9 cellular contexts compared by ENCODE assay signal in genomic region chr2:191758420-191759199, GRCh38.
DNase-seq lines count a peak whose midpoint lies in the region; ATAC-seq, FAIRE-seq and TF ChIP-seq lines count a peak whose summit lies in the region.
"Had no signal": no experiment of that assay in that cellular context is flagged by ENCODE, and none has a peak within 500 bp of the region (broad histone marks: within the 10 kb centered on the region; RNA-seq: fewer than 3 reads in every experiment).

No MANE protein-coding gene starts in this region.

- H3K27ac Mint-ChIP-seq in CD4-positive, alpha-beta T cell, result no peak overlapping the region
- H3K27ac Mint-ChIP-seq in activated CD4-positive, alpha-beta memory T cell treated with anti-CD3 and anti-CD28 coated beads for 36 hours, result no peak overlapping the region
- H3K27ac Mint-ChIP-seq: activated naive CD4-positive, alpha-beta T cell treated with anti-CD3 and anti-CD28 coated beads, Interleukin-2, amount 50 U/mL, for 24 hours had no signal

- H3K36me3 Mint-ChIP-seq in CD4-positive, alpha-beta T cell (ENCODE audit: low read depth), result no peaks in the 10 kb centered on the region
- no peaks in the 10 kb centered on the region for H3K36me3 Mint-ChIP-seq in activated CD4-positive, alpha-beta memory T cell treated with anti-CD3 and anti-CD28 coated beads for 36 hours
- H3K36me3 Mint-ChIP-seq: activated naive CD4-positive, alpha-beta T cell treated with anti-CD3 and anti-CD28 coated beads, Interleukin-2, amount 50 U/mL, for 24 hours had no signal

- FAIRE-seq in GM19239 (lab: Jason Lieb, UNC), result peak; percentile 96

- H3K9me3 Mint-ChIP-seq in CD4-positive, alpha-beta T cell, result no peaks in the 10 kb centered on the region
- no peaks in the 10 kb centered on the region for H3K9me3 Mint-ChIP-seq in activated CD4-positive, alpha-beta memory T cell treated with anti-CD3 and anti-CD28 coated beads for 36 hours
- H3K9me3 Mint-ChIP-seq: activated naive CD4-positive, alpha-beta T cell treated with anti-CD3 and anti-CD28 coated beads, Interleukin-2, amount 50 U/mL, for 24 hours had no signal

- no peak for TF ChIP-seq POLR2A in erythroblast (IDR thresholded peaks at IDR 0.05; ENCODE audit: low read length)

- CTCF ChIA-PET in CD4-positive, alpha-beta T cell (lab: Charles Lee), result interaction anchor here (0.6 to 1.9 kb wide), 3 partner anchors 10 to 73 kb away, joined by 3 to 5 read pairs (median 4); no protein-coding TSS in a partner anchor
- CTCF ChIA-PET in activated CD4-positive, alpha-beta memory T cell treated with anti-CD3 and anti-CD28 coated beads for 36 hours (lab: Charles Lee), result interaction anchor here (0.6 to 4.0 kb wide), 11 partner anchors 10 to 404 kb away, joined by 3 to 31 read pairs (median 3); no protein-coding TSS in a partner anchor

- H3K36me3 ChIP-seq in neutrophil, result no peaks in the 10 kb centered on the region

- H3K9me3 ChIP-seq in CD4-positive, alpha-beta T cell (ENCODE audit: control insufficient read depth, low read length), result no peaks in the 10 kb centered on the region
- no peaks in the 10 kb centered on the region for H3K9me3 ChIP-seq in neutrophil

- no peaks in the 10 kb centered on the region for H3K27me3 ChIP-seq in CD4-positive, alpha-beta T cell (ENCODE audit: control insufficient read depth, insufficient read depth, low read length)
- no peaks in the 10 kb centered on the region for H3K27me3 ChIP-seq in neutrophil

- peak; percentile 81 for ATAC-seq in CD4-positive, alpha-beta T cell (ENCODE audit: poor library complexity)
- ATAC-seq in HG03135 (IDR thresholded peaks at IDR 0.05; ENCODE audit: unreplicated experiment), result peak; percentile 100

- DNase-seq in CD4-positive, alpha-beta T cell, result peak; percentile 7 to 49 (median 28)
- DNase-seq in GM19239 (ENCODE audit: insufficient read length, low spot score), result peak; percentile 70
- peak; percentile 44 for DNase-seq in NCI-H82 treated with DMSO at 0.1 percent for 48 hours (lab: John Stamatoyannopoulos, UW; ENCODE audit: unreplicated experiment)
- peak; percentile 64 for DNase-seq in activated CD4-positive, alpha-beta memory T cell treated with anti-CD3 and anti-CD28 coated beads for 36 hours
- DNase-seq in erythroblast (lab: John Stamatoyannopoulos, UW), result peak; percentile 58 to 75
- no peak for DNase-seq in epidermal melanocyte (ENCODE audit: insufficient read length, low spot score)

- H3K27me3 Mint-ChIP-seq in CD4-positive, alpha-beta T cell, result peaks cover 22% of the 10 kb centered on the region
- H3K27me3 Mint-ChIP-seq in activated CD4-positive, alpha-beta memory T cell treated with anti-CD3 and anti-CD28 coated beads for 36 hours, result peaks cover 2% of the 10 kb centered on the region

- no peak overlapping the region for H3K4me3 Mint-ChIP-seq in CD4-positive, alpha-beta T cell
- no peak overlapping the region for H3K4me3 Mint-ChIP-seq in activated CD4-positive, alpha-beta memory T cell treated with anti-CD3 and anti-CD28 coated beads for 36 hours
- H3K4me3 Mint-ChIP-seq: activated naive CD4-positive, alpha-beta T cell treated with anti-CD3 and anti-CD28 coated beads, Interleukin-2, amount 50 U/mL, for 24 hours had no signal

- no peaks in the 10 kb centered on the region for H3K4me1 Mint-ChIP-seq in CD4-positive, alpha-beta T cell (ENCODE audit: low read depth)
- H3K4me1 Mint-ChIP-seq in activated CD4-positive, alpha-beta memory T cell treated with anti-CD3 and anti-CD28 coated beads for 36 hours (ENCODE audit: low read depth), result peaks cover 3% of the 10 kb centered on the region

- TF ChIP-seq CTCF in CD4-positive, alpha-beta T cell (IDR thresholded peaks at IDR 0.05), result peak; percentile 68
- TF ChIP-seq CTCF in neutrophil (IDR thresholded peaks at IDR 0.05), result peak; percentile 80

- H3K27ac ChIP-seq in CD4-positive, alpha-beta T cell (ENCODE audit: low read depth, low read length), result no peak overlapping the region
- H3K27ac ChIP-seq in neutrophil, result no peak overlapping the region

- intact Hi-C loops in CD4-positive, alpha-beta T cell (cut with DNase I, micrococcal nuclease), result no loop called here
- intact Hi-C loops in activated CD4-positive, alpha-beta memory T cell treated with anti-CD3 and anti-CD28 coated beads for 36 hours (cut with micrococcal nuclease), result loop anchor here (1.0 to 5.0 kb wide), 2 partner anchors 192 to 404 kb away; no protein-coding TSS in a partner anchor

- H3K4me3 ChIP-seq in neutrophil (ENCODE audit: low read depth in 1 of 2, low read length in 1 of 2), result no peak overlapping the region

- POLR2A ChIA-PET in CD4-positive, alpha-beta T cell (lab: Charles Lee), result no interaction called here
- POLR2A ChIA-PET in activated CD4-positive, alpha-beta memory T cell treated with anti-CD3 and anti-CD28 coated beads for 36 hours (lab: Charles Lee), result no interaction called here

- peaks cover 0 to 8% of the 10 kb centered on the region in 2 experiments for H3K4me1 ChIP-seq in neutrophil (ENCODE audit: control insufficient read depth in 1 of 2, insufficient read depth in 1 of 2, low read depth in 1 of 2, low read length in 1 of 2)
